In genomic region chr2:212147921-212148513, GRCh38 we compare ENCODE assay signal across 9 cellular contexts.
DNase-seq lines count a peak whose midpoint lies in the region; ATAC-seq and TF ChIP-seq lines count a peak whose summit lies in the region.
"Had no signal": no experiment of that assay in that cellular context is flagged by ENCODE, and none has a peak within 500 bp of the region (broad histone marks: within the 10 kb centered on the region; RNA-seq: fewer than 3 reads in every experiment).

No MANE protein-coding gene starts in this region.

- no peaks in the 10 kb centered on the region for H3K79me2 ChIP-seq in mammary epithelial cell (ENCODE audit: insufficient read depth, low read length)

- H4K8ac ChIP-seq in mesenchymal stem cell (ENCODE audit: low read length): no peak overlapping the region

- no peak overlapping the region for H3K23ac ChIP-seq in mesenchymal stem cell (ENCODE audit: low read length in 2 of 2)

- H3K27ac ChIP-seq in mammary epithelial cell (ENCODE audit: insufficient read depth, low read depth, low read length): no peak overlapping the region
- no peak overlapping the region for H3K27ac ChIP-seq in mesenchymal stem cell (ENCODE audit: low read length, poor library complexity, severe bottlenecking)

- no peaks in the 10 kb centered on the region for H3K4me1 Mint-ChIP-seq in stimulated activated memory B cell treated with anti-CD40 and anti-IgM and Interleukin-4, amounts not matched to agents 10 μg/mL and 1 μg/mL and 100 μg/mL, for 72 hours

- no peak overlapping the region for H3K18ac ChIP-seq in mesenchymal stem cell (ENCODE audit: low read depth in 1 of 2, low read length in 2 of 2)

- no peaks in the 10 kb centered on the region for H3K27me3 Mint-ChIP-seq in stimulated activated memory B cell treated with anti-CD40 and anti-IgM and Interleukin-4, amounts not matched to agents 10 μg/mL and 1 μg/mL and 100 μg/mL, for 72 hours

- H2AK5ac ChIP-seq in mesenchymal stem cell (ENCODE audit: low read length, severe bottlenecking): no peak overlapping the region

- intact Hi-C loops in mammary epithelial cell (cut with micrococcal nuclease): loop anchor here (1.0 to 2.0 kb wide), 2 partner anchors 101 to 373 kb away; no protein-coding TSS in a partner anchor
- intact Hi-C loops in lower leg skin (cut with DNase I; ENCODE audit: low total_unique reads): no loop called here

- in situ Hi-C loops in mammary epithelial cell (cut with MboI; ENCODE audit: low sequenced_read_pairs in 2 of 2): no loop called here

- no peak overlapping the region for H3K4me3 Mint-ChIP-seq in stimulated activated memory B cell treated with anti-CD40 and anti-IgM and Interleukin-4, amounts not matched to agents 10 μg/mL and 1 μg/mL and 100 μg/mL, for 72 hours

- no peak overlapping the region for H2BK5ac ChIP-seq in mesenchymal stem cell (ENCODE audit: low read depth, low read length, poor library complexity, severe bottlenecking)

- no peak overlapping the region for H2BK15ac ChIP-seq in mesenchymal stem cell (ENCODE audit: low read depth, poor library complexity, severe bottlenecking)

- H3K9me3 Mint-ChIP-seq in stimulated activated memory B cell treated with anti-CD40 and anti-IgM and Interleukin-4, amounts not matched to agents 10 μg/mL and 1 μg/mL and 100 μg/mL, for 72 hours: peaks cover 3% of the 10 kb centered on the region

- ATAC-seq in HG03135 (IDR thresholded peaks at IDR 0.05; ENCODE audit: unreplicated experiment): no peak
- no peak for ATAC-seq in stimulated activated memory B cell treated with anti-CD40 and anti-IgM and Interleukin-4, amounts not matched to agents 10 μg/mL and 1 μg/mL and 100 μg/mL, for 72 hours

- no peak for TF ChIP-seq POLR2A in lower leg skin (IDR thresholded peaks at IDR 0.05)

- no peak overlapping the region for H3K4me2 ChIP-seq in mammary epithelial cell (ENCODE audit: insufficient read depth, low read depth, low read length)
- no peak overlapping the region for H3K4me2 ChIP-seq in mesenchymal stem cell (ENCODE audit: low read length, poor library complexity, severe bottlenecking)

- H3K9ac ChIP-seq in mammary epithelial cell (ENCODE audit: insufficient read depth, low read length) (no peak overlapping the region), mesenchymal stem cell (ENCODE audit: low read length) (no peak overlapping the region)

- no peak overlapping the region for H3K14ac ChIP-seq in mesenchymal stem cell (ENCODE audit: low read length in 2 of 2)

- H3K4me1 ChIP-seq in mammary epithelial cell (ENCODE audit: insufficient read depth, low read length): no peaks in the 10 kb centered on the region
- H3K4me1 ChIP-seq in mesenchymal stem cell (ENCODE audit: control insufficient read depth, insufficient read depth, low read depth, low read length): peaks cover 1% of the 10 kb centered on the region

- no peaks in the 10 kb centered on the region for H3K36me3 ChIP-seq in mammary epithelial cell (ENCODE audit: insufficient read depth, low read length)
- H3K36me3 ChIP-seq in mesenchymal stem cell (ENCODE audit: control insufficient read depth in 1 of 2, insufficient read depth in 2 of 2, low read depth in 1 of 2, low read length in 2 of 2): no peaks in the 10 kb centered on the region

- BruUV-seq in mammary epithelial cell (replicated peaks; lab: Mats Ljungman, UMichigan): no TSS peak

- TF ChIP-seq CTCF in mammary epithelial cell (conservative IDR thresholded peaks at IDR 0.05 in 1 of 2, IDR thresholded peaks at IDR 0.05 in 1 of 2; ENCODE audit: extremely low read depth in 1 of 2, insufficient read depth in 1 of 2, low read depth in 1 of 2, low read length in 2 of 2) (peak; percentile 35 to 38), lower leg skin (IDR thresholded peaks at IDR 0.05) (no peak)

- no peak overlapping the region for H3K27ac Mint-ChIP-seq in stimulated activated memory B cell treated with anti-CD40 and anti-IgM and Interleukin-4, amounts not matched to agents 10 μg/mL and 1 μg/mL and 100 μg/mL, for 72 hours

- H3K27me3 ChIP-seq in mammary epithelial cell (ENCODE audit: insufficient read depth, low read length) (no peaks in the 10 kb centered on the region), mesenchymal stem cell (ENCODE audit: control insufficient read depth in 1 of 2, insufficient read depth in 1 of 2, low read length in 2 of 2) (no peaks in the 10 kb centered on the region)

- no peak overlapping the region for H2BK120ac ChIP-seq in mesenchymal stem cell (ENCODE audit: low read depth, low read length)

- no peak overlapping the region for H2BK12ac ChIP-seq in mesenchymal stem cell (ENCODE audit: low read length in 2 of 2)

- DNase-seq in COLO829 (ENCODE audit: low spot score) (peak; percentile 22), HT-29 (ENCODE audit: low spot score) (peak; percentile 54), mammary epithelial cell (no peak), mesenchymal stem cell (peak; percentile 31), DMS153 treated with DMSO at 0.1 percent for 48 hours (lab: John Stamatoyannopoulos, UW; ENCODE audit: unreplicated experiment) (no peak), lower leg skin (ENCODE audit: low spot score in 2 of 2) (no peak)
- DNase-seq: activated CD8-positive, alpha-beta memory T cell treated with anti-CD3 and anti-CD28 coated beads for 24 hours had no signal

- H3K4me3 ChIP-seq in mammary epithelial cell (replicated peaks in 1 of 3; ENCODE audit: insufficient read depth in 1 of 3, low read depth in 2 of 3, low read length in 3 of 3): no peak overlapping the region
- H3K4me3 ChIP-seq in mesenchymal stem cell (ENCODE audit: insufficient read depth in 1 of 2, low read depth in 1 of 2, low read length in 2 of 2): no peak overlapping the region
- H3K4me3 ChIP-seq in lower leg skin (ENCODE audit: low read depth, poor library complexity, severe bottlenecking): no peak overlapping the region

- H3K36me3 Mint-ChIP-seq in stimulated activated memory B cell treated with anti-CD40 and anti-IgM and Interleukin-4, amounts not matched to agents 10 μg/mL and 1 μg/mL and 100 μg/mL, for 72 hours: no peaks in the 10 kb centered on the region

- no peaks in the 10 kb centered on the region for H4K20me1 ChIP-seq in mammary epithelial cell (ENCODE audit: insufficient read depth, low read length)

- no peaks in the 10 kb centered on the region for H3K9me3 ChIP-seq in mammary epithelial cell (replicated peaks; ENCODE audit: insufficient read depth, low read length)
- no peaks in the 10 kb centered on the region for H3K9me3 ChIP-seq in mesenchymal stem cell (ENCODE audit: control insufficient read depth, low read length)

- 52% methylated on average over 2 of the region's 2 CpGs for WGBS in mammary epithelial cell (ENCODE audit: low coverage, missing lambda C conversion rate)
- WGBS in mesenchymal stem cell: no CpG with 5 or more reads among the region's 2 CpGs
- 49 to 51% methylated on average over 2 of the region's 2 CpGs for WGBS in lower leg skin, 2 donors

- H2AFZ ChIP-seq in mammary epithelial cell (ENCODE audit: low read depth, low read length) (no peak overlapping the region), mesenchymal stem cell (ENCODE audit: low read depth, low read length) (no peak overlapping the region)

- H3K4ac ChIP-seq in mesenchymal stem cell (ENCODE audit: low read depth in 1 of 2, low read length in 2 of 2): no peak overlapping the region

- no peaks in the 10 kb centered on the region for H3K79me1 ChIP-seq in mesenchymal stem cell (replicated peaks; ENCODE audit: low read length, poor library complexity, severe bottlenecking)

- no peak overlapping the region for H4K91ac ChIP-seq in mesenchymal stem cell (ENCODE audit: low read length)

- CTCF ChIA-PET in mammary epithelial cell (lab: Charles Lee; ENCODE audit: low non-redundant PET): no interaction called here

- dilution Hi-C loops in mammary epithelial cell (cut with HindIII; ENCODE audit: low sequenced_read_pairs): no loop called here

Comparison
In these comparisons a context has a peak if more than half of its experiments do, and no peak if none do; other contexts are left out.
1. DNase-seq: peak in COLO829 (single experiment), HT-29 (single experiment) and mesenchymal stem cell (single experiment); none in mammary epithelial cell (single experiment), DMS153 treated with DMSO at 0.1 percent for 48 hours (single experiment) and lower leg skin (0 of 2).
2. CTCF ChIP-seq: peak in mammary epithelial cell (2 of 2); none in lower leg skin (0 of 3).